Comparison of ENCODE assay signal across 9 cellular contexts in genomic region chr14:20572382-20572990, GRCh38. TPM values are rescaled to one million over a fixed set of nuclear protein-coding genes. Genes with fewer than 3 reads are reported as not detected.
"Had no signal": no experiment of that assay in that cellular context is flagged by ENCODE, and none has a peak within 500 bp of the region (broad histone marks: within the 10 kb centered on the region; RNA-seq: fewer than 3 reads in every experiment).

No MANE protein-coding gene starts in this region.

RNA-seq across cellular contexts. Expression of gene RNASE9, which starts 11.6 kb away (rescaled TPM):
- total RNA-seq: HT-29, IMR-90, LHCN-M2, MCF 10A, PC-9, Peyer's patch, Right ventricle myocardium inferior, RPMI7951, SJCRH30 had no signal
- polyA plus RNA-seq: IMR-90 had no signal

RNA-seq across cellular contexts. Expression of gene RNASE11, which starts 15.3 kb away (rescaled TPM):
- total RNA-seq: HT-29, IMR-90, LHCN-M2, MCF 10A, PC-9, Peyer's patch, Right ventricle myocardium inferior, RPMI7951, SJCRH30 had no signal
- polyA plus RNA-seq: IMR-90 had no signal

RNA-seq across cellular contexts. Expression of gene RNASE12, which starts 18.7 kb away (rescaled TPM):
- total RNA-seq: HT-29, IMR-90, LHCN-M2, MCF 10A, PC-9, Peyer's patch, Right ventricle myocardium inferior, RPMI7951, SJCRH30 had no signal
- polyA plus RNA-seq: IMR-90 had no signal
